1 cellular context compared by ENCODE assay signal in genomic region chr1:9174243-9174642, GRCh38.
TF ChIP-seq lines count a peak whose summit lies in the region.

No MANE protein-coding gene starts in this region.

TF ChIP-seq in H1, 55 proteins besides CTCF, POLR2A, EP300 and RAD21:
- TF ChIP-seq SRF (IDR thresholded peaks at IDR 0.05; ENCODE audit: low read depth, low read length) (no peak), KDM4A (IDR thresholded peaks at IDR 0.05; ENCODE audit: low read depth, low read length, severe bottlenecking) (no peak), SP1 (IDR thresholded peaks at IDR 0.05; ENCODE audit: low read depth, low read length) (no peak), KDM5A (IDR thresholded peaks at IDR 0.05; ENCODE audit: low read length) (no peak), TBP (IDR thresholded peaks at IDR 0.05; ENCODE audit: low read depth, low read length) (no peak), BCL11A (IDR thresholded peaks at IDR 0.05; ENCODE audit: low read depth in 2 of 2, low read length in 2 of 2) (no peak)
